In genomic region chr12:47032644-47033043, GRCh38 we compare ENCODE assay signal across 9 cellular contexts. TPM values are rescaled to one million over a fixed set of nuclear protein-coding genes. Genes with fewer than 3 reads are reported as not detected.
DNase-seq lines count a peak whose midpoint lies in the region; ATAC-seq and TF ChIP-seq lines count a peak whose summit lies in the region.
"Had no signal": no experiment of that assay in that cellular context is flagged by ENCODE, and none has a peak within 500 bp of the region (broad histone marks: within the 10 kb centered on the region; RNA-seq: fewer than 3 reads in every experiment).

No MANE protein-coding gene starts in this region.

- WGBS in esophagus muscularis mucosa, result 5% methylated on average over 1 of the region's 1 CpG

- H3K36me3 ChIP-seq in SK-N-MC (ENCODE audit: insufficient read depth, low read length) (no peaks in the 10 kb centered on the region), esophagus muscularis mucosa (no peaks in the 10 kb centered on the region)
- H3K36me3 ChIP-seq: BLaER1 treated with 17β-estradiol and CSF1 and Interleukin-3, amounts not matched to agents 10 nM and 100 nM had no signal

- H3K4me3 ChIP-seq in Jurkat, Clone E6-1 (ENCODE audit: low read length), result no peak overlapping the region
- H3K4me3 ChIP-seq in SK-N-MC (no peak overlapping the region), esophagus muscularis mucosa (no peak overlapping the region)
- H3K4me3 ChIP-seq: BLaER1 treated with 17β-estradiol and CSF1 and Interleukin-3, amounts not matched to agents 10 nM and 100 nM had no signal

- no peak overlapping the region for H3K9ac ChIP-seq in SK-N-MC (ENCODE audit: insufficient read length)
- H3K9ac ChIP-seq: BLaER1 treated with 17β-estradiol and CSF1 and Interleukin-3, amounts not matched to agents 10 nM and 100 nM had no signal

- no peaks in the 10 kb centered on the region for H3K36me3 Mint-ChIP-seq in nephron progenitor cell (ENCODE audit: low read depth)

- H3K27me3 ChIP-seq in esophagus muscularis mucosa, result no peaks in the 10 kb centered on the region
- H3K27me3 ChIP-seq: BLaER1 treated with 17β-estradiol and CSF1 and Interleukin-3, amounts not matched to agents 10 nM and 100 nM had no signal

- H3K27ac ChIP-seq in SK-N-MC (no peak overlapping the region), esophagus muscularis mucosa (replicated peaks in 1 of 4) (no peak overlapping the region)
- H3K27ac ChIP-seq: BLaER1 treated with 17β-estradiol and CSF1 and Interleukin-3, amounts not matched to agents 10 nM and 100 nM had no signal

- no peak overlapping the region for H3K27ac Mint-ChIP-seq in nephron progenitor cell

- peaks cover 3% of the 10 kb centered on the region for H3K4me1 Mint-ChIP-seq in nephron progenitor cell

- TF ChIP-seq EP300 in esophagus muscularis mucosa (IDR thresholded peaks at IDR 0.05), result no peak

- peaks cover 0 to 7% (median 0%) of the 10 kb centered on the region in 4 donors for H3K4me1 ChIP-seq in esophagus muscularis mucosa

- no peaks in the 10 kb centered on the region for H3K9me3 Mint-ChIP-seq in nephron progenitor cell

- H3K4me3 Mint-ChIP-seq in nephron progenitor cell, result no peak overlapping the region

- peaks cover 4% of the 10 kb centered on the region for H3K27me3 Mint-ChIP-seq in nephron progenitor cell (ENCODE audit: low read depth, poor library complexity)

- intact Hi-C loops in esophagus muscularis mucosa (cut with DNase I), result loop anchor here (2.0 to 5.0 kb wide), 2 partner anchors 276 to 375 kb away; no protein-coding TSS in a partner anchor

- peak; percentile 34 for DNase-seq in NCI-H2171 treated with DMSO at 0.1 percent for 48 hours (lab: John Stamatoyannopoulos, UW)
- DNase-seq in NCI-H2171 (lab: John Stamatoyannopoulos, UW), result no peak
- peak; percentile 34 for DNase-seq in Jurkat, Clone E6-1 (ENCODE audit: low read depth, low spot score)
- DNase-seq in SK-N-MC (ENCODE audit: low read depth, low spot score), result peak; percentile 63
- DNase-seq in esophagus muscularis mucosa (ENCODE audit: extremely low spot score), result no peak
- no peak for DNase-seq in nephron progenitor cell

- no peak for ATAC-seq in HG02588 (IDR thresholded peaks at IDR 0.05; ENCODE audit: unreplicated experiment)
- no peak for ATAC-seq in HG02642 (IDR thresholded peaks at IDR 0.05; ENCODE audit: poor library complexity, unreplicated experiment)

- no peak for TF ChIP-seq POLR2A in esophagus muscularis mucosa (IDR thresholded peaks at IDR 0.05; ENCODE audit: low read depth)

- TF ChIP-seq CTCF in esophagus muscularis mucosa (IDR thresholded peaks at IDR 0.05) (peak; percentile 45 to 54 (median 54)), nephron progenitor cell (IDR thresholded peaks at IDR 0.05) (peak; percentile 55)

- H3K9me3 ChIP-seq in SK-N-MC (ENCODE audit: low read depth, low read length) (no peaks in the 10 kb centered on the region), esophagus muscularis mucosa (no peaks in the 10 kb centered on the region)
- H3K9me3 ChIP-seq: BLaER1 treated with 17β-estradiol and CSF1 and Interleukin-3, amounts not matched to agents 10 nM and 100 nM had no signal

RNA-seq across cellular contexts. Expression of gene PCED1B, which starts 46.8 kb away (rescaled TPM):
- polyA plus RNA-seq in Jurkat, Clone E6-1 (2012; ENCODE audit: insufficient read depth, insufficient read length), result 0.81 TPM
- 1 to 10 TPM in 2 of 4 donors, under 1 TPM in 2; 0.92 to 2.1 (median 1.1) TPM for total RNA-seq in esophagus muscularis mucosa

RNA-seq across cellular contexts. Expression of gene AMIGO2, which starts 47.1 kb away (rescaled TPM):
- 2.9 TPM for polyA plus RNA-seq in Jurkat, Clone E6-1 (2012; ENCODE audit: insufficient read depth, insufficient read length)
- total RNA-seq in esophagus muscularis mucosa, result 1 to 10 TPM; 2.1 to 4.5 (median 3.7) TPM

Comparison
In these comparisons a context has a peak if more than half of its experiments do, and no peak if none do; other contexts are left out.
1. DNase-seq: peak in NCI-H2171 treated with DMSO at 0.1 percent for 48 hours (single experiment), Jurkat, Clone E6-1 (single experiment) and SK-N-MC (single experiment); none in NCI-H2171 (single experiment), esophagus muscularis mucosa (single experiment) and nephron progenitor cell (single experiment).